In the genomic region with DNA sequence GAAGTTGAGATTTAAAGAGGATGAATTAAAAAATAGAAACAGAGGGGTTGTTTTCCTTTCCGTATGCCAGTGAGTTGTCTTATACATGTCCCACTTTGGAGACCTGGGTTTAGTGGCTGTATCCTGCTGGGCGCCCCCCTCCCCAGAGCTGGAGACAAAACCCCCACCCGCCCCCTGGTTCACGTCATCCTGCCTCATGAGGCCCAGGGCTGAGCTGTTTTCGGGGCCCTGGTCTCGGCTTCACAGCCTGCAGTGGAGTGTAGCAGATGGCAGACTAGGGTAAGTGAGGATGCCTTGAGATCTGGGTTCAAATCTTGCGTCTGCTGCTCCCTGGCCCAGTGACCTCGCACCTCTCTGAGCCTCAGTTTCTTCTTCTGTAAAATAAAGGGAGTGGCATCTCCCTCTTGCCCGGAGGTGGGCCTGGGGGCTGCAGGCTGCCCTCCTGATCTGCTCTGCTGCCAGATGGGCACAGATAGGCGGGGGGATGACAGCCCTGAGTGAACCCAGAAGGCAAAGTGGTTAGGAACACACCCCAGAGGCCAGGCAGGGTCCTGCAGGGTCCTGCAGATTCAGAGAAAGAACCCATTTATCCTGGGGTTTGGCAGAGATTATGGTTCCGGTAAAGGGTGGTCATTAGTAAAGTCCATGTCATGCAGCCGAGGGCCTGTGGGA, we compare ENCODE assay signal across 9 cellular contexts. TPM values are rescaled to one million over a fixed set of nuclear protein-coding genes. Genes with fewer than 3 reads are reported as not detected.
DNase-seq lines count a peak whose midpoint lies in the region; ATAC-seq and TF ChIP-seq lines count a peak whose summit lies in the region.
"Had no signal": no experiment of that assay in that cellular context is flagged by ENCODE, and none has a peak within 500 bp of the region (broad histone marks: within the 10 kb centered on the region; RNA-seq: fewer than 3 reads in every experiment).

No MANE protein-coding gene starts in this region.

- no peak for TF ChIP-seq CTCF in heart left ventricle (IDR thresholded peaks at IDR 0.05)
- TF ChIP-seq CTCF in upper lobe of left lung (IDR thresholded peaks at IDR 0.05): peak in 1 of 6 experiments; percentile 18

- H3K27me3 ChIP-seq in heart left ventricle (no peaks in the 10 kb centered on the region), adipocyte (replicated peaks; ENCODE audit: control insufficient read depth, insufficient read depth, low read length) (no peaks in the 10 kb centered on the region), upper lobe of left lung (no peaks in the 10 kb centered on the region)

- H3K36me3 ChIP-seq in heart left ventricle (no peaks in the 10 kb centered on the region), adipocyte (ENCODE audit: control insufficient read depth, insufficient read depth, low read length, severe bottlenecking) (no peaks in the 10 kb centered on the region), upper lobe of left lung (no peaks in the 10 kb centered on the region)

- no peaks in the 10 kb centered on the region for H3K9me3 Mint-ChIP-seq in memory B cell

- H3K36me3 Mint-ChIP-seq in memory B cell: no peaks in the 10 kb centered on the region

- DNase-seq in heart left ventricle: no peak
- no peak for DNase-seq in left ventricle myocardium superior
- no peak for DNase-seq in adipocyte (ENCODE audit: low read depth)
- DNase-seq in memory B cell (ENCODE audit: low spot score in 2 of 2): no peak
- DNase-seq in upper lobe of left lung: no peak
- DNase-seq in NCI-H2029 (lab: John Stamatoyannopoulos, UW): no peak
- no peak for DNase-seq in posterior cingulate gyrus
- DNase-seq: NCI-H2029 treated with DMSO at 0.1 percent for 48 hours had no signal

- H3K27ac ChIP-seq in heart left ventricle (peak overlapping the region in 11 of 12 donors; percentile 53 to 97 (median 76)), upper lobe of left lung (peak overlapping the region; percentile 80 to 88 (median 85))

- H3K4me1 ChIP-seq in heart left ventricle: peaks cover 9 to 51% (median 38%) of the 10 kb centered on the region in 12 donors
- H3K4me1 ChIP-seq in adipocyte (ENCODE audit: control insufficient read depth, insufficient read depth, low read length): peaks cover 35% of the 10 kb centered on the region
- peaks cover 44 to 55% (median 49%) of the 10 kb centered on the region in 4 donors for H3K4me1 ChIP-seq in upper lobe of left lung

- H3K9ac ChIP-seq in adipocyte (ENCODE audit: low read length): peak overlapping the region; percentile 87

- WGBS in heart left ventricle, 4 donors: 82 to 93% (median 86%) methylated on average over 12 of the region's 12 CpGs
- 76 to 95% methylated on average over 12 of the region's 12 CpGs for WGBS in upper lobe of left lung, 2 donors

- H3K4me1 Mint-ChIP-seq in memory B cell: peaks cover 20% of the 10 kb centered on the region

- peak overlapping the region; percentile 8 for H3K4me3 Mint-ChIP-seq in memory B cell

- H3K4me3 ChIP-seq in heart left ventricle (peak overlapping the region in 8 of 12 donors; percentile 45 to 64 (median 58)), adipocyte (ENCODE audit: low read length) (no peak overlapping the region), upper lobe of left lung (peak overlapping the region in 1 of 4 donors; percentile 52)

- ATAC-seq in heart left ventricle (no peak), left ventricle myocardium superior (no peak), memory B cell (ENCODE audit: low read depth) (no peak), upper lobe of left lung (ENCODE audit: low FRiP score in 2 of 2) (no peak), GM18502 (IDR thresholded peaks at IDR 0.05; ENCODE audit: poor library complexity, unreplicated experiment) (no peak)

- no peaks in the 10 kb centered on the region for H3K9me3 ChIP-seq in heart left ventricle
- no peaks in the 10 kb centered on the region for H3K9me3 ChIP-seq in adipocyte (ENCODE audit: control insufficient read depth, low read length)
- no peaks in the 10 kb centered on the region for H3K9me3 ChIP-seq in upper lobe of left lung

- no peak for TF ChIP-seq EP300 in upper lobe of left lung (IDR thresholded peaks at IDR 0.05)

- intact Hi-C loops in heart left ventricle (cut with DNase I): no loop called here
- intact Hi-C loops in left ventricle myocardium superior (cut with micrococcal nuclease): no loop called here
- intact Hi-C loops in posterior cingulate gyrus (cut with DNase I): no loop called here

- H3K27me3 Mint-ChIP-seq in memory B cell: peaks cover 7% of the 10 kb centered on the region

- TF ChIP-seq POLR2A in heart left ventricle (IDR thresholded peaks at IDR 0.05) (no peak), upper lobe of left lung (IDR thresholded peaks at IDR 0.05) (no peak)

- H3K27ac Mint-ChIP-seq in memory B cell: no peak overlapping the region

RNA-seq across cellular contexts. Expression of a gene that starts 45.1 kb away (rescaled TPM):
- total RNA-seq in heart left ventricle: 100 to 1,000 TPM in 1 of 9 donors, 10 to 100 TPM in 5, 1 to 10 TPM in 3; 4.6 to 134 (median 18.4) TPM
- 10 to 100 TPM; 15.2 to 15.9 TPM for polyA plus RNA-seq in heart left ventricle
- 11.1 TPM for total RNA-seq in left ventricle myocardium superior
- 100 to 1,000 TPM in 3 of 6 donors, 10 to 100 TPM in 3; 67.1 to 173 (median 114) TPM for total RNA-seq in upper lobe of left lung
